In genomic region chr11:25755918-25756584, GRCh38 we compare ENCODE assay signal across 18 cellular contexts.
"Had no signal": no experiment of that assay in that cellular context is flagged by ENCODE, and none has a peak within 500 bp of the region (broad histone marks: within the 10 kb centered on the region; RNA-seq: fewer than 3 reads in every experiment).

No MANE protein-coding gene starts in this region.

- DNase-seq: cerebellar nuclear complex; colonic mucosa; dermis blood vessel endothelial cell; esophagus squamous epithelium; foreskin fibroblast; glutamatergic neuron; islet precursor cell; mammary epithelial cell; naive thymus-derived CD8-positive, alpha-beta T cell; ovary; stimulated activated naive CD4-positive, alpha-beta T cell treated with Interleukin-2 at 50 U/mL for 16 hours; thyroid gland; uterus had no signal

- H3K36me3 ChIP-seq: colonic mucosa, esophagus squamous epithelium, gastroesophageal sphincter, left lung, ovary, right lobe of liver, suprapubic skin, thyroid gland, uterus had no signal

- H3K4me1 ChIP-seq: colonic mucosa, esophagus squamous epithelium, gastroesophageal sphincter, left lung, right lobe of liver, suprapubic skin, uterus had no signal

- H3K27me3 ChIP-seq: colonic mucosa, esophagus squamous epithelium, gastroesophageal sphincter, left lung, ovary, right lobe of liver, suprapubic skin, thyroid gland, uterus had no signal

- H3K9me3 ChIP-seq: colonic mucosa, mucosa of descending colon, ovary, right lobe of liver, thyroid gland, uterus had no signal

- ATAC-seq: gastroesophageal sphincter; left lung; mucosa of descending colon; naive thymus-derived CD8-positive, alpha-beta T cell; right lobe of liver had no signal

- H3K27ac ChIP-seq: colonic mucosa, esophagus squamous epithelium, gastroesophageal sphincter, left lung, ovary, right lobe of liver, suprapubic skin, thyroid gland, uterus had no signal

- H3K4me3 ChIP-seq: colonic mucosa, esophagus squamous epithelium, gastroesophageal sphincter, left lung, mucosa of descending colon, ovary, right lobe of liver, suprapubic skin, thyroid gland, uterus had no signal
